Comparison of ENCODE assay signal across 28 cellular contexts in the genomic region with DNA sequence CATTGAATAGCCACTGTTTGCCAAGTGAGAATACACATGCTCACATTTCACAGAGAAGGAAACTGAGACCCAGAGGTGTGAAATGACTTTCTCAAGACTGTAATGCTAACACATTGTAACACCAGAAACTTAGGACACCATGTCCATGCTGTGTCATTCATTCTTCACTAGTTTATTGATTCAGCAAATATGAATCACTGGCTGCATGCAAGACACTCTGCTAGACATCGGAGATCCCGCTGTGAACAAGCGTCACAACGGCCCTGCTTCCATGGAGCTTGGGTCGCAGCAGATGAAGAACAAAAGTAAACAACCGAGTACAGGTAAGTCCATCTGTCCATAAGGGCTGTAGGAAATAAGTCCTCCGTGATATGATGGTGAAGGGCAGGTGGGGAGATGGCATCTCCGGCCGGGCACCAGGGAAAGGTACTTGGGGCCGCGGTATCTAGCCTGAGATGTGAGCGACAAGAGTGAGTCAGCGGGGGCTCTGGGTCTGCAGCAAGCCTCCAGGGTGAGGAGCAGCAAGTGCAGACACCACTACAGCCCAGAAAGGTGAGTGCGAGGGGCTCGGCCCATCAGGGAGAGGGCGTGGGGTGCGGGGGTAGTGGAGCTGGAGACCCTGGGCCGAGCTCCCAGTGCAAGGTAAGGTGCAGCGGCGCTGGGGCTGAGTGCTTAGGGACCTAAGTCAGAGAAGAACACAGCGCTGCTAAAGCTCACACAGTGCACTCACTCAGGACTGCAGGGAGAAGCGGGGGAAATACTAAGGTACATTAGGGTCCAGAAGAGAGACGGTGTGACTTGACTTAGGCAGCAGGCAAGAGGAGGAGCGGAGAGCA.
DNase-seq lines count a peak whose midpoint lies in the region; FAIRE-seq and TF ChIP-seq lines count a peak whose summit lies in the region.
"Had no signal": no experiment of that assay in that cellular context is flagged by ENCODE, and none has a peak within 500 bp of the region (broad histone marks: within the 10 kb centered on the region; RNA-seq: fewer than 3 reads in every experiment).

No MANE protein-coding gene starts in this region.

- DNase-seq in D721Med (ENCODE audit: insufficient read length, low spot score) (no peak), LNCaP clone FGC (ENCODE audit: low read depth) (peak; percentile 87), NCI-H748 treated with DMSO at 0.1 percent for 48 hours (lab: John Stamatoyannopoulos, UW) (peak; percentile 87), nephron progenitor cell (no peak), BE2C (no peak), prostate gland (ENCODE audit: low spot score) (no peak)
- no peak for DNase-seq in T-helper 2 cell treated with Interferon-gamma antibody and Interleukin-4, amounts not matched to agents 5 μg/mL and 100 μg/mL, for 36 hours (ENCODE audit: low spot score)
- DNase-seq: activated B cell treated with CpG ODN at 0.5 μM for 24 hours; activated naive CD4-positive, alpha-beta T cell treated with anti-CD3 and anti-CD28 coated beads for 36 hours; adrenal gland; CD4-positive, alpha-beta memory T cell; DMS 273 treated with DMSO at 0.1 percent for 48 hours; effector CD8-positive, alpha-beta T cell; GF-D8; head of caudate nucleus; kidney; natural killer cell; NCI-H1105; NCI-H2107; NCI-H446 treated with DMSO at 0.1 percent for 48 hours; SJCRH30; substantia nigra had no signal

- peak overlapping the region; percentile 33 for H3K4me3 ChIP-seq in LNCaP clone FGC (ENCODE audit: low read depth, low read length)
- H3K4me3 ChIP-seq in BE2C (ENCODE audit: low read depth, low read length), result no peak overlapping the region
- no peak overlapping the region for H3K4me3 ChIP-seq in prostate gland
- H3K4me3 ChIP-seq: adrenal gland, SJCRH30 had no signal

- H3K4me3 Mint-ChIP-seq in nephron progenitor cell, result no peak overlapping the region
- no peak overlapping the region for H3K4me3 Mint-ChIP-seq in T-helper 2 cell treated with Interferon-gamma antibody and Interleukin-4, amounts not matched to agents 5 μg/mL and 100 μg/mL, for 36 hours
- H3K4me3 Mint-ChIP-seq: activated B cell treated with CpG ODN at 0.5 μM for 24 hours; activated naive CD4-positive, alpha-beta T cell treated with anti-CD3 and anti-CD28 coated beads for 36 hours; activated T-helper 1 cell treated with anti-CD3 and anti-CD28 coated beads, Interleukin-12 subunit alpha, Interleukin-12 subunit beta, Interleukin-2, Interleukin-4 antibody, amounts not matched to agents 30 ng/mL and 10 ng/mL and 1 ng/mL, durations not matched to agents 14 hours and 24 hours and 36 hours; brain; CD4-positive, alpha-beta memory T cell; IgD-negative memory B cell; natural killer cell; type B pancreatic cell had no signal

- H3K36me3 Mint-ChIP-seq in nephron progenitor cell (ENCODE audit: low read depth), result peaks cover 1% of the 10 kb centered on the region
- H3K36me3 Mint-ChIP-seq in T-helper 2 cell treated with Interferon-gamma antibody and Interleukin-4, amounts not matched to agents 5 μg/mL and 100 μg/mL, for 36 hours (ENCODE audit: low read depth), result no peaks in the 10 kb centered on the region
- H3K36me3 Mint-ChIP-seq: brain; CD4-positive, alpha-beta memory T cell; IgD-negative memory B cell; natural killer cell; type B pancreatic cell had no signal

- peaks cover 7% of the 10 kb centered on the region for H3K27me3 Mint-ChIP-seq in nephron progenitor cell (ENCODE audit: low read depth, poor library complexity)
- H3K27me3 Mint-ChIP-seq in T-helper 2 cell treated with Interferon-gamma antibody and Interleukin-4, amounts not matched to agents 5 μg/mL and 100 μg/mL, for 36 hours (ENCODE audit: low read depth), result no peaks in the 10 kb centered on the region
- H3K27me3 Mint-ChIP-seq: activated B cell treated with CpG ODN at 0.5 μM for 24 hours; brain; CD4-positive, alpha-beta memory T cell; IgD-negative memory B cell had no signal

- H3K27me3 ChIP-seq in BE2C (no peaks in the 10 kb centered on the region), prostate gland (replicated peaks; ENCODE audit: insufficient read depth) (no peaks in the 10 kb centered on the region)
- H3K27me3 ChIP-seq: adrenal gland, SJCRH30 had no signal

- TF ChIP-seq CTCF in D721Med (IDR thresholded peaks at IDR 0.05; ENCODE audit: insufficient read depth, missing control alignments), result no peak
- TF ChIP-seq CTCF in LNCaP clone FGC (IDR thresholded peaks at IDR 0.05; ENCODE audit: control insufficient read depth, extremely low read depth, insufficient read depth), result no peak
- no peak for TF ChIP-seq CTCF in nephron progenitor cell (IDR thresholded peaks at IDR 0.05)
- no peak for TF ChIP-seq CTCF in BE2C (IDR thresholded peaks at IDR 0.05; ENCODE audit: low read depth, low read length)
- TF ChIP-seq CTCF in prostate gland (IDR thresholded peaks at IDR 0.05), result no peak

- H3K4me1 ChIP-seq in BE2C (no peaks in the 10 kb centered on the region), prostate gland (replicated peaks) (no peaks in the 10 kb centered on the region)
- H3K4me1 ChIP-seq: adrenal gland, SJCRH30 had no signal

- FAIRE-seq in D721Med (lab: Jason Lieb, UNC), result peak; percentile 98
- FAIRE-seq: colon, H1, kidney had no signal

- H3K27ac ChIP-seq in prostate gland, result no peak overlapping the region
- H3K27ac ChIP-seq: adrenal gland, SJCRH30 had no signal

- peaks cover 3% of the 10 kb centered on the region for H3K9me3 Mint-ChIP-seq in nephron progenitor cell
- H3K9me3 Mint-ChIP-seq in T-helper 2 cell treated with Interferon-gamma antibody and Interleukin-4, amounts not matched to agents 5 μg/mL and 100 μg/mL, for 36 hours, result no peaks in the 10 kb centered on the region
- H3K9me3 Mint-ChIP-seq: activated B cell treated with CpG ODN at 0.5 μM for 24 hours; activated naive CD4-positive, alpha-beta T cell treated with anti-CD3 and anti-CD28 coated beads for 36 hours; activated T-helper 1 cell treated with anti-CD3 and anti-CD28 coated beads, Interleukin-12 subunit alpha, Interleukin-12 subunit beta, Interleukin-2, Interleukin-4 antibody, amounts not matched to agents 30 ng/mL and 10 ng/mL and 1 ng/mL, durations not matched to agents 14 hours and 24 hours and 36 hours; type B pancreatic cell had no signal

- H3K36me3 ChIP-seq in BE2C (no peaks in the 10 kb centered on the region), prostate gland (no peaks in the 10 kb centered on the region)
- H3K36me3 ChIP-seq: adrenal gland, SJCRH30 had no signal

- WGBS in prostate gland, result 90% methylated on average over 24 of the region's 24 CpGs

- H3K4me1 Mint-ChIP-seq in nephron progenitor cell, result peaks cover 32% of the 10 kb centered on the region
- H3K4me1 Mint-ChIP-seq in T-helper 2 cell treated with Interferon-gamma antibody and Interleukin-4, amounts not matched to agents 5 μg/mL and 100 μg/mL, for 36 hours (ENCODE audit: low read depth), result no peaks in the 10 kb centered on the region
- H3K4me1 Mint-ChIP-seq: activated B cell treated with CpG ODN at 0.5 μM for 24 hours; CD4-positive, alpha-beta memory T cell; IgD-negative memory B cell; natural killer cell had no signal

- H3K27ac Mint-ChIP-seq in nephron progenitor cell, result peak overlapping the region; percentile 90
- no peak overlapping the region for H3K27ac Mint-ChIP-seq in T-helper 2 cell treated with Interferon-gamma antibody and Interleukin-4, amounts not matched to agents 5 μg/mL and 100 μg/mL, for 36 hours
- H3K27ac Mint-ChIP-seq: activated B cell treated with CpG ODN at 0.5 μM for 24 hours; activated naive CD4-positive, alpha-beta T cell treated with anti-CD3 and anti-CD28 coated beads for 36 hours; activated T-helper 1 cell treated with anti-CD3 and anti-CD28 coated beads, Interleukin-12 subunit alpha, Interleukin-12 subunit beta, Interleukin-2, Interleukin-4 antibody, amounts not matched to agents 30 ng/mL and 10 ng/mL and 1 ng/mL, durations not matched to agents 14 hours and 24 hours and 36 hours; brain; CD4-positive, alpha-beta memory T cell; natural killer cell; type B pancreatic cell had no signal

- H3K9me3 ChIP-seq in BE2C, result no peaks in the 10 kb centered on the region
- H3K9me3 ChIP-seq in prostate gland, result no peaks in the 10 kb centered on the region
- H3K9me3 ChIP-seq: adrenal gland, SJCRH30 had no signal

- TF ChIP-seq POLR2A in prostate gland (IDR thresholded peaks at IDR 0.05), result no peak

- intact Hi-C loops in prostate gland (cut with DNase I), result no loop called here

Comparison
In these comparisons a context has a peak if more than half of its experiments do, and no peak if none do; other contexts are left out.
1. DNase-seq: peak in LNCaP clone FGC (single experiment) and NCI-H748 treated with DMSO at 0.1 percent for 48 hours (single experiment); none in D721Med (single experiment), nephron progenitor cell (single experiment), T-helper 2 cell treated with Interferon-gamma antibody and Interleukin-4, amounts not matched to agents 5 μg/mL and 100 μg/mL, for 36 hours (single experiment), BE2C (single experiment) and prostate gland (single experiment).